Comparison of ENCODE assay signal across 27 cellular contexts in the genomic region with DNA sequence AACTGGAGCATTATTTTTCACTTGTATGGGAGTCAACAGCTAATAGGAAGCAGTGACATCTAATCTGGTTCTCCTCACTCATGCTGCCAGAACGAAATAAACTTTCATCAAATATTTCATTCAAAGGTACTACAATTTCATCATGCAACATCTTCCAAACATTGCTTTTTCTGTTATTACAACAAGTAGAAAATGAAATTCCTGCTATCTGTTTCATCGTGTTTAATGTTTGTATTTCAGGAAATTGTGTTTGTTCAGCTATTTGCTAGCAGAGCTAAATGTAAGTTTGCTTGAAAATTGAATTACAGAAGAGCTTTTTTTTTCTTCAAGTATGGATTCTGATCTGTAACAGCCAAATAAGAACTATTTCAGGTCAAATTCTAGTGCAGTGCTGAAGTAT.
"Had no signal": no experiment of that assay in that cellular context is flagged by ENCODE, and none has a peak within 500 bp of the region (broad histone marks: within the 10 kb centered on the region; RNA-seq: fewer than 3 reads in every experiment).

No MANE protein-coding gene starts in this region.

- ATAC-seq: body of pancreas; esophagus mucosa; mucosa of descending colon; natural killer cell treated with Interleukin-12 subunit alpha and Interleukin-12 subunit beta and Interleukin-15 and Interleukin-18, amount 100 ng/mL, for 72 hours; right lobe of liver had no signal

- H3K4me1 ChIP-seq: adrenal gland, body of pancreas, left ventricle myocardium inferior, right lobe of liver, uterus had no signal

- H3K36me3 ChIP-seq: adrenal gland, cardiac muscle cell, left ventricle myocardium inferior, neutrophil, ovary, right lobe of liver, thoracic aorta, uterus had no signal

- H3K9me3 ChIP-seq: adrenal gland, body of pancreas, left ventricle myocardium inferior, mucosa of descending colon, neutrophil, ovary, right lobe of liver, thoracic aorta, uterus had no signal

- H3K27ac ChIP-seq: adrenal gland, body of pancreas, cardiac muscle cell, left ventricle myocardium inferior, neutrophil, ovary, right lobe of liver, thoracic aorta, uterus had no signal

- FAIRE-seq: endothelial cell of umbilical vein, frontal cortex, islet of Langerhans had no signal

- DNase-seq: activated CD4-positive, alpha-beta T cell treated with anti-CD3 and anti-CD28 coated beads for 4 hours; activated CD4-positive, alpha-beta T cell treated with anti-CD3 and anti-CD28 coated beads, Interleukin-2, amount 50 U/mL, for 4 hours; activated effector memory CD4-positive, alpha-beta T cell treated with Interleukin-2 at 50 U/mL for 16 hours; activated naive CD4-positive, alpha-beta T cell treated with Interleukin-2 at 50 U/mL for 16 hours; activated T-cell treated with anti-CD3 and anti-CD28 coated beads for 4 hours; adrenal gland; aorta; body of pancreas; cerebellar nuclear complex; cortex of kidney; glutamatergic neuron; left ventricle myocardium inferior; mucosa of descending colon; ovary; right lobe of liver; stimulated activated CD4-positive, alpha-beta T cell treated with anti-CD3 and anti-CD28 coated beads, Interleukin-12 subunit alpha, Interleukin-12 subunit beta, amount 100 ng/mL, for 4 hours; stimulated activated CD4-positive, alpha-beta T cell treated with anti-CD3 and anti-CD28 coated beads, Interleukin-4, amount 100 ng/mL, for 1 hour; uterus had no signal

- H3K4me3 ChIP-seq: adrenal gland, body of pancreas, cardiac muscle cell, left ventricle myocardium inferior, lung, mucosa of descending colon, ovary, right lobe of liver, thoracic aorta, uterus had no signal

- H3K27me3 ChIP-seq: adrenal gland, body of pancreas, cardiac muscle cell, neutrophil, ovary, right lobe of liver, uterus had no signal
